Comparison of ENCODE assay signal across 1 cellular context in genomic region chr1:156775799-156776198, GRCh38.
TF ChIP-seq lines count a peak whose summit lies in the region.

No MANE protein-coding gene starts in this region.

TF ChIP-seq in WTC11, 78 proteins besides CTCF, POLR2A, EP300 and RAD21 (continued from another document):
- TF ChIP-seq, protein P1, sequence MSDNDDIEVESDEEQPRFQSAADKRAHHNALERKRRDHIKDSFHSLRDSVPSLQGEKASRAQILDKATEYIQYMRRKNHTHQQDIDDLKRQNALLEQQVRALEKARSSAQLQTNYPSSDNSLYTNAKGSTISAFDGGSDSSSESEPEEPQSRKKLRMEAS (CRISPR knock-in tag; IDR thresholded peaks at IDR 0.05): no peak
- TF ChIP-seq OVOL2 (CRISPR knock-in tag; IDR thresholded peaks at IDR 0.05; ENCODE audit: borderline replicate concordance): no peak
- TF ChIP-seq, protein P2, sequence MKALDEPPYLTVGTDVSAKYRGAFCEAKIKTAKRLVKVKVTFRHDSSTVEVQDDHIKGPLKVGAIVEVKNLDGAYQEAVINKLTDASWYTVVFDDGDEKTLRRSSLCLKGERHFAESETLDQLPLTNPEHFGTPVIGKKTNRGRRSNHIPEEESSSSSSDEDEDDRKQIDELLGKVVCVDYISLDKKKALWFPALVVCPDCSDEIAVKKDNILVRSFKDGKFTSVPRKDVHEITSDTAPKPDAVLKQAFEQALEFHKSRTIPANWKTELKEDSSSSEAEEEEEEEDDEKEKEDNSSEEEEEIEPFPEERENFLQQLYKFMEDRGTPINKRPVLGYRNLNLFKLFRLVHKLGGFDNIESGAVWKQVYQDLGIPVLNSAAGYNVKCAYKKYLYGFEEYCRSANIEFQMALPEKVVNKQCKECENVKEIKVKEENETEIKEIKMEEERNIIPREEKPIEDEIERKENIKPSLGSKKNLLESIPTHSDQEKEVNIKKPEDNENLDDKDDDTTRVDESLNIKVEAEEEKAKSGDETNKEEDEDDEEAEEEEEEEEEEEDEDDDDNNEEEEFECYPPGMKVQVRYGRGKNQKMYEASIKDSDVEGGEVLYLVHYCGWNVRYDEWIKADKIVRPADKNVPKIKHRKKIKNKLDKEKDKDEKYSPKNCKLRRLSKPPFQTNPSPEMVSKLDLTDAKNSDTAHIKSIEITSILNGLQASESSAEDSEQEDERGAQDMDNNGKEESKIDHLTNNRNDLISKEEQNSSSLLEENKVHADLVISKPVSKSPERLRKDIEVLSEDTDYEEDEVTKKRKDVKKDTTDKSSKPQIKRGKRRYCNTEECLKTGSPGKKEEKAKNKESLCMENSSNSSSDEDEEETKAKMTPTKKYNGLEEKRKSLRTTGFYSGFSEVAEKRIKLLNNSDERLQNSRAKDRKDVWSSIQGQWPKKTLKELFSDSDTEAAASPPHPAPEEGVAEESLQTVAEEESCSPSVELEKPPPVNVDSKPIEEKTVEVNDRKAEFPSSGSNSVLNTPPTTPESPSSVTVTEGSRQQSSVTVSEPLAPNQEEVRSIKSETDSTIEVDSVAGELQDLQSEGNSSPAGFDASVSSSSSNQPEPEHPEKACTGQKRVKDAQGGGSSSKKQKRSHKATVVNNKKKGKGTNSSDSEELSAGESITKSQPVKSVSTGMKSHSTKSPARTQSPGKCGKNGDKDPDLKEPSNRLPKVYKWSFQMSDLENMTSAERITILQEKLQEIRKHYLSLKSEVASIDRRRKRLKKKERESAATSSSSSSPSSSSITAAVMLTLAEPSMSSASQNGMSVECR (CRISPR knock-in tag; IDR thresholded peaks at IDR 0.05; ENCODE audit: borderline replicate concordance): no peak
- TF ChIP-seq USF1 (CRISPR knock-in tag; IDR thresholded peaks at IDR 0.05): no peak
- no peak for TF ChIP-seq ERG (CRISPR knock-in tag; IDR thresholded peaks at IDR 0.05)
- TF ChIP-seq ATF2 (CRISPR knock-in tag; IDR thresholded peaks at IDR 0.05; ENCODE audit: borderline replicate concordance, low read depth): no peak
- TF ChIP-seq, protein P3, sequence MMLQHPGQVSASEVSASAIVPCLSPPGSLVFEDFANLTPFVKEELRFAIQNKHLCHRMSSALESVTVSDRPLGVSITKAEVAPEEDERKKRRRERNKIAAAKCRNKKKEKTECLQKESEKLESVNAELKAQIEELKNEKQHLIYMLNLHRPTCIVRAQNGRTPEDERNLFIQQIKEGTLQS (CRISPR knock-in tag; conservative IDR thresholded peaks at IDR 0.05): no peak
